Comparison of ENCODE assay signal across 17 cellular contexts in the genomic region with DNA sequence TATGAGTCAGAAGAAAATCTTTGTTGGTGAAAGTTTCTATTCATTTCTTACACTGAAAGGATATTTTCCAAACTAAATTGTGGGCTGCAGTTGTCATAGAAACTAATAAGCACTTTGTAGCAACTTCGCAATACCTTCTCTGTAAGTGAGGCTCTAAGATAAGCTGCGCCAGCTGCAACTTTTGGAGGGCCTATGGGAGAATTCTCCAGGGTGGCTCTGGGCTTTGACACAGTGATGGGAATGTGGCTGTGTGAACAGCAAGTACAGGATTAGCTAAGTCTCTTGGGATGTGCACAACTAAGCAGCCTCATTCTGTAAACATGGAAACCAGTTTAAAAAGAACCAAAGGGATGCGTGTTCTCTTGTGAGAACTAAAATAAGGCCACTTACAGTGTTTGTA.
"Had no signal": no experiment of that assay in that cellular context is flagged by ENCODE, and none has a peak within 500 bp of the region (broad histone marks: within the 10 kb centered on the region; RNA-seq: fewer than 3 reads in every experiment).

No MANE protein-coding gene starts in this region.

- H3K27me3 ChIP-seq: breast epithelium, esophagus squamous epithelium, foreskin keratinocyte, spleen, suprapubic skin had no signal

- H3K4me1 ChIP-seq: breast epithelium, esophagus squamous epithelium, foreskin keratinocyte, spleen, suprapubic skin had no signal

- H3K4me3 ChIP-seq: breast epithelium, esophagus squamous epithelium, spleen, suprapubic skin had no signal

- DNase-seq: activated CD4-positive, alpha-beta T cell treated with anti-CD3 and anti-CD28 coated beads for 1 hour; activated CD4-positive, alpha-beta T cell treated with anti-CD3 and anti-CD28 coated beads, Interleukin-2, amount 50 U/mL, for 48 hours; activated CD8-positive, alpha-beta memory T cell treated with anti-CD3 and anti-CD28 coated beads, Interleukin-2, amount 10 ng/mL, durations not matched to agents 7 days and 5 days; activated effector memory CD4-positive, alpha-beta T cell treated with anti-CD3 and anti-CD28 coated beads, Interleukin-2, amount 50 U/mL, for 16 hours; activated T-cell treated with anti-CD3 and anti-CD28 coated beads, Interleukin-2, amount 50 U/mL, for 4 hours; amniotic stem cell; esophagus squamous epithelium; foreskin keratinocyte; retina; spleen; stimulated activated CD4-positive, alpha-beta T cell treated with anti-CD3 and anti-CD28 coated beads, Interleukin-1b, Interleukin-23, amount 100 ng/mL, for 48 hours; stimulated activated naive CD4-positive, alpha-beta T cell; T-cell; T1000 had no signal

- ATAC-seq: activated CD8-positive, alpha-beta memory T cell treated with anti-CD3 and anti-CD28 coated beads, Interleukin-2, amount 10 ng/mL, durations not matched to agents 7 days and 5 days; activated naive CD4-positive, alpha-beta T cell treated with anti-CD3 and anti-CD28 coated beads, Interleukin-2, amount 50 U/mL, for 72 hours; activated T-cell treated with anti-CD3 and anti-CD28 coated beads, Interleukin-2, amount 50 U/mL, for 4 hours; foreskin keratinocyte; T-cell had no signal

- H3K9me3 ChIP-seq: breast epithelium, esophagus squamous epithelium, spleen, suprapubic skin had no signal

- H3K36me3 ChIP-seq: breast epithelium, esophagus squamous epithelium, spleen, suprapubic skin had no signal

- H3K27ac ChIP-seq: breast epithelium, esophagus squamous epithelium, foreskin keratinocyte, spleen, suprapubic skin had no signal
